29 cellular contexts compared by ENCODE assay signal in the genomic region with DNA sequence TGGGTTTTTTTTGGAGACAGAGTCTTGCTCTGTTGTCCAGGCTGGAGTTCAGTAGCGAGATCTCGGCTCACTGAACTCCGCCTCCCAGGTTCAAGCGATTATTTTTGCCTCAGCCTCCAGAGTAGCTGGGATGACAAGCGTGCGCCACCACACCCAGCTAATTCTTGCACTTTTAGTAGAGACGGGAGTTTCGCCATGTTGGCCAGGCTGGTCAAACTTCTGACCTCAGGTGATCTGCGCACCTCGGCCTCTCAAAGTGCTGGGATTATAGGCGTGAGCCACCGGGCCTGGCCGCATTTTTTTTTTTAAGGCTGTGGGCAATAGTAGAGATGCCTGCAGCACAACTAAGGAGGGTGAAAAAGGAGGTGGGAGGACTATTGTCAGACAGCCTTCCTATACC.
"Had no signal": no experiment of that assay in that cellular context is flagged by ENCODE, and none has a peak within 500 bp of the region (broad histone marks: within the 10 kb centered on the region; RNA-seq: fewer than 3 reads in every experiment).

No MANE protein-coding gene starts in this region.

- H3K9me3 ChIP-seq: neutrophil, pancreas, prostate gland, right atrium auricular region, suprapubic skin, testis, tibial artery, transverse colon, upper lobe of left lung, vagina had no signal

- ATAC-seq: naive thymus-derived CD4-positive, alpha-beta T cell; natural killer cell; pancreas; sciatic nerve; stimulated activated memory B cell treated with anti-CD40 and anti-IgM and Interleukin-4, amounts not matched to agents 10 μg/mL and 1 μg/mL and 100 μg/mL, for 72 hours; stimulated activated naive CD8-positive, alpha-beta T cell treated with anti-CD3 and anti-CD28 coated beads, Interleukin-15, amount 100 ng/mL, for 72 hours; stimulated activated naive CD8-positive, alpha-beta T cell treated with anti-CD3 and anti-CD28 coated beads, Interleukin-15, Interleukin-2, amounts not matched to agents 100 U/mL and 50 U/mL, for 24 hours had no signal

- H3K27ac Mint-ChIP-seq: naive thymus-derived CD4-positive, alpha-beta T cell; natural killer cell; stimulated activated memory B cell treated with anti-CD40 and anti-IgM and Interleukin-4, amounts not matched to agents 10 μg/mL and 1 μg/mL and 100 μg/mL, for 72 hours; stimulated activated naive CD8-positive, alpha-beta T cell treated with anti-CD3 and anti-CD28 coated beads, Interleukin-15, amount 100 ng/mL, for 72 hours had no signal

- H3K4me2 ChIP-seq: smooth muscle cell had no signal

- H3K36me3 Mint-ChIP-seq: naive thymus-derived CD4-positive, alpha-beta T cell; natural killer cell; stimulated activated memory B cell treated with anti-CD40 and anti-IgM and Interleukin-4, amounts not matched to agents 10 μg/mL and 1 μg/mL and 100 μg/mL, for 72 hours had no signal

- H3K4me1 ChIP-seq: pancreas, right atrium auricular region, suprapubic skin, tibial artery, transverse colon, upper lobe of left lung, vagina had no signal

- H3K4me1 Mint-ChIP-seq: natural killer cell had no signal

- H3K4me3 ChIP-seq: pancreas, prostate gland, right atrium auricular region, skin epidermis, smooth muscle cell, spleen, suprapubic skin, testis, tibial artery, transverse colon, upper lobe of left lung, vagina had no signal

- H3K36me3 ChIP-seq: neutrophil, pancreas, prostate gland, right atrium auricular region, spleen, suprapubic skin, tibial artery, transverse colon, upper lobe of left lung, vagina had no signal

- H3K27me3 Mint-ChIP-seq: stimulated activated memory B cell treated with anti-CD40 and anti-IgM and Interleukin-4, amounts not matched to agents 10 μg/mL and 1 μg/mL and 100 μg/mL, for 72 hours had no signal

- H3K9me3 Mint-ChIP-seq: natural killer cell; stimulated activated memory B cell treated with anti-CD40 and anti-IgM and Interleukin-4, amounts not matched to agents 10 μg/mL and 1 μg/mL and 100 μg/mL, for 72 hours; stimulated activated naive CD8-positive, alpha-beta T cell treated with anti-CD3 and anti-CD28 coated beads, Interleukin-15, amount 100 ng/mL, for 72 hours had no signal

- H3K27ac ChIP-seq: neutrophil, pancreas, right atrium auricular region, skin epidermis, spleen, suprapubic skin, testis, tibial artery, transverse colon, upper lobe of left lung, vagina had no signal

- H3K4me3 Mint-ChIP-seq: naive thymus-derived CD4-positive, alpha-beta T cell; natural killer cell; nephron progenitor cell; stimulated activated memory B cell treated with anti-CD40 and anti-IgM and Interleukin-4, amounts not matched to agents 10 μg/mL and 1 μg/mL and 100 μg/mL, for 72 hours; stimulated activated naive CD8-positive, alpha-beta T cell treated with anti-CD3 and anti-CD28 coated beads, Interleukin-15, amount 100 ng/mL, for 72 hours had no signal

- H3K27me3 ChIP-seq: neutrophil, pancreas, right atrium auricular region, suprapubic skin, testis, tibial artery, transverse colon, upper lobe of left lung, vagina had no signal

- DNase-seq: naive thymus-derived CD4-positive, alpha-beta T cell; natural killer cell; nephron progenitor cell; nucleus accumbens; pancreas; retina; spleen; stimulated activated CD4-positive, alpha-beta T cell treated with anti-CD3 and anti-CD28 coated beads, Interleukin-12 subunit alpha, Interleukin-12 subunit beta, amount 100 ng/mL, for 4 hours; stimulated activated CD4-positive, alpha-beta T cell treated with anti-CD3 and anti-CD28 coated beads, Interleukin-1b, Interleukin-23, amount 100 ng/mL, for 48 hours; stimulated activated CD4-positive, alpha-beta T cell treated with anti-CD3 and anti-CD28 coated beads, Interleukin-4, amount 100 ng/mL, for 1 hour; stimulated activated CD4-positive, alpha-beta T cell treated with anti-CD3 and anti-CD28 coated beads, Interleukin-4, amount 100 ng/mL, for 4 hours; stimulated activated CD8-positive, alpha-beta memory T cell treated with anti-CD3 and anti-CD28 coated beads, Interleukin-4, amount 100 ng/mL, for 48 hours; stimulated activated naive CD4-positive, alpha-beta T cell; stimulated activated naive CD8-positive, alpha-beta T cell treated with anti-CD3 and anti-CD28 coated beads, Interleukin-15, amount 100 ng/mL, for 72 hours; stimulated activated naive CD8-positive, alpha-beta T cell treated with anti-CD3 and anti-CD28 coated beads, Interleukin-15, Interleukin-2, amounts not matched to agents 100 U/mL and 50 U/mL, for 24 hours; substantia nigra; testis; tibial artery; transverse colon; upper lobe of left lung had no signal
